Comparison of ENCODE assay signal across 1 cellular context in the genomic region with DNA sequence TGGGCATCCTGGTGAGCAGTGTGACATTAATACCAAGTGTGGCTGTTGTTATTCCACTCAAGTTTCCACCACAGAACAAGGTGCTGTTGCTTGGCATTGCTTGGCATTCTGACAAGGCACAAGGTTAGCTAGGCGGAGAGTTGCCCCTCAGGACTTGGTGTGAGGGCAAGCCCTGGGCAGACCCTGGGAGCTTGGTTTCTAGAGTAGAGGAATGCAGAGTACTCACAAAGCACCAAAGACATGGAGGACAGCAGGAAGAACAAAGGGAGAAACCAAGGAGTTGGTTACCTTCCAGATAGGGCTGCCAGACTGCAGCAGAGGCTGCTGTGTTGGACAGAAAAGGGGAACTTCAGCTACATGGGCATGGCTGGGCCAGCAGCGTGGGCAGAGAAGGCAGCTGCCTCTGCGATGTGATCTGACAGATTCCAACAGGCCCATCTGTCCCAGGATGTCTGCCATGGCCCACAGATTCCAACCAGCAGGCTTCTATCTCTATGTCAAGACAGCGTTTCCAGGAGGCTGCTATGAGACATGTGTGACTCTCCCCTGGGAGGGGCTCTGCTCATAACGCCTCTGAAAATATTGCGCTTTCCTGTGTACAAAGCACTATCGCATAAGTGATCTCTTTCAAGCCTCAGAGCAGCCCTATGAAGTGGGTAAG.
TF ChIP-seq lines count a peak whose summit lies in the region.

No MANE protein-coding gene starts in this region.

TF ChIP-seq in GM23338, 12 proteins besides CTCF, POLR2A, EP300 and RAD21 (continued from another document):
- TF ChIP-seq ZNF462 (CRISPR knock-in tag; IDR thresholded peaks at IDR 0.05) (no peak), CREB1 (CRISPR knock-in tag; IDR thresholded peaks at IDR 0.05; ENCODE audit: low read depth) (no peak)
TF ChIP-seq in GM23338: peak in this region for 0.
